1 cellular context compared by ENCODE assay signal in genomic region chr1:25608488-25609178, GRCh38.
TF ChIP-seq lines count a peak whose summit lies in the region.

No MANE protein-coding gene starts in this region.

TF ChIP-seq in H1, 55 proteins besides CTCF, POLR2A, EP300 and RAD21:
- TF ChIP-seq USF2 (IDR thresholded peaks at IDR 0.05; ENCODE audit: low read length) (peak; percentile 73; the same call in 1 of the 2 replicates), RXRA (IDR thresholded peaks at IDR 0.05; ENCODE audit: insufficient read depth, low read depth, low read length) (no peak), SIN3A (conservative IDR thresholded peaks at IDR 0.05 in 1 of 2, IDR thresholded peaks at IDR 0.05 in 1 of 2; ENCODE audit: low read depth in 1 of 2, low read length in 2 of 2) (peak in 1 of 2 experiments; percentile 40; a peak in 1 of 4 replicates)
